8 cellular contexts compared by ENCODE assay signal in genomic region chr12:48681738-48682532, GRCh38. TPM values are rescaled to one million over a fixed set of nuclear protein-coding genes. Genes with fewer than 3 reads are reported as not detected.
A peak's percentile ranks its signal among the peaks of the same experiment; 100 is the strongest.
DNase-seq lines count a peak whose midpoint lies in the region; ATAC-seq, FAIRE-seq and TF ChIP-seq lines count a peak whose summit lies in the region.

KANSL2 (minus strand) TSS chr12:48682238; CDS start chr12:48681632, 606 bp downstream.

- peak within 1 kb of the TSS; percentile 17 for H2AK5ac ChIP-seq in trophoblast cell (ENCODE audit: low read length)

- 1% methylated on average over 59 to 63 of the region's 63 CpGs for WGBS in adipose tissue, 3 donors
- WGBS in trophoblast cell (ENCODE audit: extremely low coverage, insufficient coverage, insufficient read length) = no CpG with 5 or more reads among the region's 63 CpGs
- 0% methylated on average over 35 of the region's 63 CpGs; no CpG with 5 or more reads in 1 of the 2 donors for WGBS in transverse colon (ENCODE audit: low coverage in 1 of 2), 2 donors

- H3K9me3 ChIP-seq in cardiac muscle cell (ENCODE audit: low read depth) (no peaks in the 10 kb centered on the region), trophoblast cell (ENCODE audit: insufficient read depth, low read depth, low read length) (peaks cover 2% of the 10 kb centered on the region), transverse colon (no peaks in the 10 kb centered on the region)

- H3K36me3 Mint-ChIP-seq in T-cell = peaks cover 32% of the 10 kb centered on the region

- POLR2A ChIA-PET in T-cell (lab: Charles Lee) = interaction anchor here (0.5 to 1.8 kb wide), 10 partner anchors 11 to 525 kb away, joined by 3 to 12 read pairs (median 3); partner anchors contain the start of genes ASB8 (in 1 of the 2) and DDX23 (in 1 of the 2)

- peaks cover 16% of the 10 kb centered on the region for H3K79me2 ChIP-seq in trophoblast cell (ENCODE audit: control insufficient read depth, insufficient read depth, low read length, poor library complexity)

- peak within 1 kb of the TSS; percentile 66 for H2BK5ac ChIP-seq in trophoblast cell (ENCODE audit: low read depth, low read length, poor library complexity)

- H3K4ac ChIP-seq in trophoblast cell (ENCODE audit: low read depth, low read length) = peak within 1 kb of the TSS; percentile 49

- peaks cover 26% of the 10 kb centered on the region for H3K36me3 ChIP-seq in cardiac muscle cell
- peaks cover 0 to 14% of the 10 kb centered on the region in 2 experiments for H3K36me3 ChIP-seq in trophoblast cell (ENCODE audit: control insufficient read depth in 1 of 2, insufficient read depth in 2 of 2, low read length in 2 of 2)
- peaks cover 0 to 10% (median 2%) of the 10 kb centered on the region in 4 donors for H3K36me3 ChIP-seq in transverse colon

- peak within 1 kb of the TSS; percentile 82 for H4K91ac ChIP-seq in trophoblast cell (ENCODE audit: low read depth, low read length)

- H4K12ac ChIP-seq in trophoblast cell (ENCODE audit: low read depth, low read length) = peak within 1 kb of the TSS; percentile 71

- H3K4me2 ChIP-seq in trophoblast cell (ENCODE audit: low read length) = peak within 1 kb of the TSS; percentile 75

- H3K23ac ChIP-seq in trophoblast cell (ENCODE audit: low read length) = no peak within 1 kb of the TSS

- ATAC-seq in HG02840 (IDR thresholded peaks at IDR 0.05; ENCODE audit: low FRiP score, unreplicated experiment) = peak; percentile 98
- peak; percentile 94 to 97 (median 96) for ATAC-seq in T-cell (replicated peaks in 1 of 4)

- no peak within 1 kb of the TSS for H2BK12ac ChIP-seq in trophoblast cell (ENCODE audit: low read length)

- no peak for TF ChIP-seq CTCF in cardiac muscle cell (IDR thresholded peaks at IDR 0.05; ENCODE audit: low read depth, low read length)
- no peak for TF ChIP-seq CTCF in transverse colon (IDR thresholded peaks at IDR 0.05)

- no peaks in the 10 kb centered on the region for H3K27me3 Mint-ChIP-seq in T-cell

- in situ Hi-C loops in transverse colon (cut with MboI; ENCODE audit: low pct_ligation_motif_present in 1 of 4, low pct_unique_long_range_greater_than_20kb in 1 of 4, low sequenced_read_pairs in 3 of 4) = no loop called here

- peak within 1 kb of the TSS; percentile 95 to 98 (median 96) for H3K4me3 Mint-ChIP-seq in T-cell

- peaks cover 18% of the 10 kb centered on the region for H3K4me1 ChIP-seq in cardiac muscle cell (ENCODE audit: low read depth)
- H3K4me1 ChIP-seq in trophoblast cell (ENCODE audit: control insufficient read depth in 1 of 2, insufficient read depth in 2 of 2, low read length in 2 of 2) = peaks cover 0 to 14% of the 10 kb centered on the region in 2 experiments
- H3K4me1 ChIP-seq in transverse colon = peaks cover 16 to 51% (median 34%) of the 10 kb centered on the region in 4 donors

- H3K14ac ChIP-seq in trophoblast cell (ENCODE audit: low read length) = peak within 1 kb of the TSS; percentile 97

- peak within 1 kb of the TSS; percentile 98 for H3K27ac Mint-ChIP-seq in T-cell

- no peaks in the 10 kb centered on the region for H3K9me3 Mint-ChIP-seq in T-cell

- H3K79me1 ChIP-seq in trophoblast cell (ENCODE audit: low read length) = peaks cover 8% of the 10 kb centered on the region

- H2AFZ ChIP-seq in trophoblast cell (ENCODE audit: insufficient read depth, low read length, poor library complexity) = peak within 1 kb of the TSS; percentile 96

- CTCF ChIA-PET in T-cell (lab: Charles Lee) = interaction anchor here in 1 of 2 donors (1.1 to 1.3 kb wide), 2 partner anchors 34 to 170 kb away, joined by 3 to 4 read pairs; partner anchors contain the start of genes CCNT1 and DDX23

- H3K18ac ChIP-seq in trophoblast cell (ENCODE audit: low read length) = peak within 1 kb of the TSS; percentile 92

- TF ChIP-seq POLR2A in GM12891 (IDR thresholded peaks at IDR 0.05; ENCODE audit: low read depth, low read length) (peak; percentile 99), transverse colon (IDR thresholded peaks at IDR 0.05) (peak; percentile 99)

- peaks cover 43 to 52% (median 44%) of the 10 kb centered on the region in 3 donors for H3K4me1 Mint-ChIP-seq in T-cell

- H3K27me3 ChIP-seq in cardiac muscle cell (no peaks in the 10 kb centered on the region), trophoblast cell (ENCODE audit: insufficient read depth, low read length) (no peaks in the 10 kb centered on the region), transverse colon (no peaks in the 10 kb centered on the region)

- H2BK120ac ChIP-seq in trophoblast cell (ENCODE audit: insufficient read depth, low read length, poor library complexity) = peak within 1 kb of the TSS; percentile 18

- intact Hi-C loops in transverse colon (cut with DNase I; ENCODE audit: low total_unique reads) = no loop called here

- no peak for TF ChIP-seq EP300 in transverse colon (IDR thresholded peaks at IDR 0.05; ENCODE audit: low read depth)

- peak within 1 kb of the TSS; percentile 76 for H4K8ac ChIP-seq in trophoblast cell (ENCODE audit: low read depth, low read length)

- H3K4me3 ChIP-seq in cardiac muscle cell (peak within 1 kb of the TSS; percentile 69), trophoblast cell (ENCODE audit: low read depth, low read length) (peak within 1 kb of the TSS; percentile 95), transverse colon (peak within 1 kb of the TSS; percentile 65 to 99 (median 89))

- DNase-seq in GM12891 (ENCODE audit: insufficient read length, low spot score) (peak; percentile 93), NCI-H1436 treated with DMSO at 0.1 percent for 48 hours (lab: John Stamatoyannopoulos, UW) (peak; percentile 91), T-cell (peak; percentile 90 to 99 (median 98)), cardiac muscle cell (ENCODE audit: low read depth in 1 of 2, low spot score in 1 of 2) (peak; percentile 99), trophoblast cell (peak; percentile 99), transverse colon (peak; percentile 98)

- FAIRE-seq in GM12891 (lab: Jason Lieb, UNC) = peak; percentile 95

- H3K9ac ChIP-seq in trophoblast cell (ENCODE audit: low read length) = peak within 1 kb of the TSS; percentile 95

- H3K27ac ChIP-seq in adipose tissue (ENCODE audit: low read depth, low read length) (no peak within 1 kb of the TSS), cardiac muscle cell (peak within 1 kb of the TSS; percentile 98), trophoblast cell (ENCODE audit: low read depth, low read length) (peak within 1 kb of the TSS; percentile 63), transverse colon (peak within 1 kb of the TSS; percentile 91 to 97 (median 96))

TF ChIP-seq in GM12891, 5 proteins besides CTCF, POLR2A, EP300 and RAD21:
- no peak for TF ChIP-seq SPI1 (IDR thresholded peaks at IDR 0.05; ENCODE audit: low read depth, low read length)
- no peak for TF ChIP-seq PAX5 (IDR thresholded peaks at IDR 0.05; ENCODE audit: insufficient read depth, low read length, severe bottlenecking)
- peak; percentile 98 for TF ChIP-seq TAF1 (IDR thresholded peaks at IDR 0.05; ENCODE audit: low read depth, low read length)
- TF ChIP-seq POU2F2 (IDR thresholded peaks at IDR 0.05; ENCODE audit: low read depth, low read length) = peak; percentile 81; the same call in 1 of the 2 replicates
- TF ChIP-seq POLR2AphosphoS5 (IDR thresholded peaks at IDR 0.05; ENCODE audit: low read depth, low read length) = peak; percentile 99

RNA-seq across cellular contexts. Expression of gene KANSL2, which starts in this region (rescaled TPM):
- 18.4 TPM for polyA plus RNA-seq in GM12891 (2012; ENCODE audit: low read depth, missing spikeins)
- 100 to 1,000 TPM in 2 of 5 donors, 10 to 100 TPM in 3; 64.1 to 118 (median 66.4) TPM for total RNA-seq in T-cell
- 10 to 100 TPM; 14.5 to 20.6 (median 15.0) TPM for polyA plus RNA-seq in adipose tissue
- total RNA-seq in cardiac muscle cell = 40.8 and 51.5 TPM in 2 replicates
- polyA plus RNA-seq in cardiac muscle cell = 34.5 and 52.6 TPM in 2 replicates
- 25.7 and 26.9 TPM in 2 replicates for polyA plus RNA-seq in trophoblast cell (2013)
- total RNA-seq in transverse colon = 10 to 100 TPM; 12.7 to 80.8 (median 39.7) TPM
